ENCODE assay signal across 12 cellular contexts in the genomic region with DNA sequence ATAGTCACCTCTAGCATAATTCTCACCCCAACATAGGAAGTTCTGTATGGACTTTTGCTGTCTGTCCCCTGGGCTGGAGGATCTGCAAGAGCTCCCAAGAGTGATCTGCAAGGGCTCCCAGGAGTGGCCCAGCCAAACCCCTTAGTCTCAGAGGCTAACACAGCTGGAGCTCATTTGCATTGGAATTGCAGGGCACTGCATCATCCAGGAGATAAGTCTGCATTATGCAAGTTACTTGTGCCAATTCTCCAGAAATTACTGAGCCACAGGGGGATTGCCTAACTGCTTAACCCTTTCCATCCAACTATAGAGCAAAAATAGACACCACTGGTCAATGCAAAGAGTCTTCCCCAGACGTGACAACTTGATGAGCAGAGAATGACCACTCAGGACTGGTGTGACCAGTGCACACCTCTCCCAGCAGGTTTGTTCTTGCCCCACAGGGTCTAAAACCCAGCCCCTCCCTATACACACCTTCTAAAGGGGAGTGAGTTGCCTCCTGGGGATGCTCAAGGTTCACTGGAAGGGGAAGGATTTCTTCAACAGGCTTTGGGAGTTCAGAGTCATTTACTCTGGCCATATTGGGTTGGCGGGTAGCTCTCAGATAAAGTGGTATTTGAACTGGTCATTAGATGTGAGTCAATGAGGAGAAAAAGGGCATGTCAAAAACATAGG. TPM values are rescaled to one million over a fixed set of nuclear protein-coding genes. Genes with fewer than 3 reads are reported as not detected.
DNase-seq lines count a peak whose midpoint lies in the region; ATAC-seq, FAIRE-seq and TF ChIP-seq lines count a peak whose summit lies in the region.
"Had no signal": no experiment of that assay in that cellular context is flagged by ENCODE, and none has a peak within 500 bp of the region (broad histone marks: within the 10 kb centered on the region; RNA-seq: fewer than 3 reads in every experiment).

No MANE protein-coding gene starts in this region.

- H3K27ac ChIP-seq in left ventricle myocardium inferior (replicated peaks) = no peak overlapping the region
- no peak overlapping the region for H3K27ac ChIP-seq in RWPE2 (ENCODE audit: poor library complexity, severe bottlenecking)
- no peak overlapping the region for H3K27ac ChIP-seq in upper lobe of left lung
- H3K27ac ChIP-seq: dorsolateral prefrontal cortex, thyroid gland had no signal

- H3K4me3 ChIP-seq in left ventricle myocardium inferior = no peak overlapping the region
- H3K4me3 ChIP-seq in RWPE2 (ENCODE audit: severe bottlenecking) = no peak overlapping the region
- H3K4me3 ChIP-seq in upper lobe of left lung = no peak overlapping the region
- H3K4me3 ChIP-seq: dorsolateral prefrontal cortex, thyroid gland had no signal

- H3K36me3 ChIP-seq in left ventricle myocardium inferior (no peaks in the 10 kb centered on the region), RWPE2 (ENCODE audit: low read depth) (no peaks in the 10 kb centered on the region), upper lobe of left lung (no peaks in the 10 kb centered on the region)
- H3K36me3 ChIP-seq: thyroid gland had no signal

- no peak for FAIRE-seq in GM12891 (lab: Jason Lieb, UNC)

- 61 to 68% methylated on average over 2 of the region's 2 CpGs for WGBS in upper lobe of left lung, 2 donors

- H3K9me3 ChIP-seq in left ventricle myocardium inferior (replicated peaks) (peaks cover 21% of the 10 kb centered on the region), RWPE2 (ENCODE audit: severe bottlenecking) (no peaks in the 10 kb centered on the region), upper lobe of left lung (no peaks in the 10 kb centered on the region)
- H3K9me3 ChIP-seq: thyroid gland had no signal

- TF ChIP-seq EP300 in upper lobe of left lung (IDR thresholded peaks at IDR 0.05) = no peak

- intact Hi-C loops in Right ventricle myocardium inferior (cut with DNase I) = no loop called here
- intact Hi-C loops in left ventricle myocardium inferior (cut with micrococcal nuclease) = no loop called here

- no peak for TF ChIP-seq POLR2A in upper lobe of left lung (IDR thresholded peaks at IDR 0.05)
- TF ChIP-seq POLR2A in GM12891 (IDR thresholded peaks at IDR 0.05; ENCODE audit: low read depth, low read length) = no peak

- no peaks in the 10 kb centered on the region for H3K27me3 ChIP-seq in left ventricle myocardium inferior (ENCODE audit: low read depth)
- no peaks in the 10 kb centered on the region for H3K27me3 ChIP-seq in RWPE2 (ENCODE audit: insufficient read depth, poor library complexity, severe bottlenecking)
- H3K27me3 ChIP-seq in upper lobe of left lung = no peaks in the 10 kb centered on the region
- H3K27me3 ChIP-seq: dorsolateral prefrontal cortex, thyroid gland had no signal

- ATAC-seq in Right ventricle myocardium inferior = peak; percentile 76
- 0 out of 3 replicates have a peak, but pooled peaks have one; percentile 21 for ATAC-seq in RWPE2 (ENCODE audit: low read depth)
- peak; percentile 25 to 43 for ATAC-seq in upper lobe of left lung (ENCODE audit: low FRiP score in 2 of 2)
- ATAC-seq in HG02840 (IDR thresholded peaks at IDR 0.05; ENCODE audit: low FRiP score, unreplicated experiment) = no peak

- no peak for DNase-seq in Right ventricle myocardium inferior (ENCODE audit: missing footprints)
- no peak for DNase-seq in left ventricle myocardium inferior
- DNase-seq in RWPE2 (ENCODE audit: low spot score) = no peak
- DNase-seq in fibroblast of peridontal ligament (ENCODE audit: extremely low read depth) = peak; percentile 94
- no peak for DNase-seq in upper lobe of left lung
- DNase-seq in GM12891 (ENCODE audit: insufficient read length, low spot score) = no peak
- DNase-seq in central memory CD4-positive, alpha-beta T cell = no peak
- DNase-seq: dorsolateral prefrontal cortex, NCI-H1092 treated with DMSO at 0.1 percent for 48 hours, T-helper 1 cell, thyroid gland had no signal

- H3K4me1 ChIP-seq in left ventricle myocardium inferior (peaks cover 9% of the 10 kb centered on the region), RWPE2 (ENCODE audit: insufficient read depth, poor library complexity, severe bottlenecking) (no peaks in the 10 kb centered on the region), upper lobe of left lung (peaks cover 4 to 16% (median 9%) of the 10 kb centered on the region in 4 donors)

- TF ChIP-seq CTCF in left ventricle myocardium inferior (IDR thresholded peaks at IDR 0.05; ENCODE audit: borderline replicate concordance) (no peak), RWPE2 (IDR thresholded peaks at IDR 0.05; ENCODE audit: poor library complexity, severe bottlenecking) (no peak), upper lobe of left lung (IDR thresholded peaks at IDR 0.05) (no peak)

TF ChIP-seq in GM12891, 5 proteins besides CTCF, POLR2A, EP300 and RAD21:
- TF ChIP-seq POLR2AphosphoS5 (IDR thresholded peaks at IDR 0.05; ENCODE audit: low read depth, low read length) (no peak), SPI1 (IDR thresholded peaks at IDR 0.05; ENCODE audit: low read depth, low read length) (no peak), POU2F2 (IDR thresholded peaks at IDR 0.05; ENCODE audit: low read depth, low read length) (no peak), PAX5 (IDR thresholded peaks at IDR 0.05; ENCODE audit: insufficient read depth, low read length, severe bottlenecking) (no peak), TAF1 (IDR thresholded peaks at IDR 0.05; ENCODE audit: low read depth, low read length) (no peak)

RNA-seq across cellular contexts. Expression of gene POU2AF3, which starts 38.4 kb away (rescaled TPM):
- 0.65 TPM for total RNA-seq in Right ventricle myocardium inferior
- total RNA-seq in left ventricle myocardium inferior = 0.38 TPM
- total RNA-seq in upper lobe of left lung = 10 to 100 TPM in 1 of 6 donors, 1 to 10 TPM in 5; 1.7 to 12.6 (median 3.6) TPM
- 0.44 TPM for polyA plus RNA-seq in GM12891 (2012; ENCODE audit: low read depth, missing spikeins)

RNA-seq across cellular contexts. Expression of gene POU2AF1, which starts 42.4 kb away (rescaled TPM):
- total RNA-seq in Right ventricle myocardium inferior (0.24 TPM), left ventricle myocardium inferior (0.05 TPM), upper lobe of left lung (10 to 100 TPM in 1 of 6 donors, 1 to 10 TPM in 5; 1.3 to 42.1 (median 4.0) TPM)
- polyA plus RNA-seq in GM12891 (2012; ENCODE audit: low read depth, missing spikeins) = 136 TPM
